In genomic region chr11:111376453-111376871, GRCh38 we compare ENCODE assay signal across 16 cellular contexts. TPM values are rescaled to one million over a fixed set of nuclear protein-coding genes. Genes with fewer than 3 reads are reported as not detected.
A peak's percentile ranks its signal among the peaks of the same experiment; 100 is the strongest.
DNase-seq lines count a peak whose midpoint lies in the region; ATAC-seq and TF ChIP-seq lines count a peak whose summit lies in the region.
"Had no signal": no experiment of that assay in that cellular context is flagged by ENCODE, and none has a peak within 500 bp of the region (broad histone marks: within the 10 kb centered on the region; RNA-seq: fewer than 3 reads in every experiment).

No MANE protein-coding gene starts in this region.

- H3K79me2 ChIP-seq in trophoblast cell (ENCODE audit: control insufficient read depth, insufficient read depth, low read length, poor library complexity), result no peaks in the 10 kb centered on the region

- no peak overlapping the region for H2BK120ac ChIP-seq in trophoblast cell (ENCODE audit: insufficient read depth, low read length, poor library complexity)

- CTCF ChIA-PET in MCF 10A (lab: Yijun Ruan, JAX), result interaction anchor here (0.7 kb wide), 1 partner anchor 40 kb away, joined by 3 read pairs; no protein-coding TSS in a partner anchor

- H4K12ac ChIP-seq in trophoblast cell (ENCODE audit: low read depth, low read length), result no peak overlapping the region

- H3K27ac ChIP-seq in breast epithelium, result no peak overlapping the region
- H3K27ac ChIP-seq in esophagus muscularis mucosa (replicated peaks in 1 of 4), result no peak overlapping the region
- H3K27ac ChIP-seq in trophoblast cell (ENCODE audit: low read depth, low read length), result no peak overlapping the region
- H3K27ac ChIP-seq: gastroesophageal sphincter had no signal

- intact Hi-C loops in MCF 10A (cut with micrococcal nuclease) (no loop called here), breast epithelium (cut with DNase I; ENCODE audit: low total_unique reads) (no loop called here), esophagus muscularis mucosa (cut with DNase I) (no loop called here)
- intact Hi-C loops in activated T-helper 1 cell treated with anti-CD3 and anti-CD28 coated beads, Interleukin-12 subunit alpha, Interleukin-12 subunit beta, Interleukin-2, Interleukin-4 antibody, amounts not matched to agents 30 ng/mL and 10 ng/mL and 1 ng/mL, durations not matched to agents 14 hours and 24 hours and 36 hours (cut with micrococcal nuclease), result loop anchor here (2.0 to 10.0 kb wide), 6 partner anchors 226 to 1299 kb away; partner anchors contain the start of genes PPP2R1B, SIK2 and ZC3H12C

- TF ChIP-seq POLR2A in breast epithelium (IDR thresholded peaks at IDR 0.05) (no peak), esophagus muscularis mucosa (IDR thresholded peaks at IDR 0.05; ENCODE audit: low read depth) (no peak)

- no peak overlapping the region for H2AFZ ChIP-seq in trophoblast cell (ENCODE audit: insufficient read depth, low read length, poor library complexity)

- H2BK5ac ChIP-seq in trophoblast cell (ENCODE audit: low read depth, low read length, poor library complexity), result no peak overlapping the region

- no peaks in the 10 kb centered on the region for H3K36me3 ChIP-seq in breast epithelium
- H3K36me3 ChIP-seq in esophagus muscularis mucosa, result no peaks in the 10 kb centered on the region
- no peaks in the 10 kb centered on the region for H3K36me3 ChIP-seq in trophoblast cell (ENCODE audit: control insufficient read depth in 1 of 2, insufficient read depth in 2 of 2, low read length in 2 of 2)
- H3K36me3 ChIP-seq: gastroesophageal sphincter had no signal

- H3K23ac ChIP-seq in trophoblast cell (ENCODE audit: low read length), result no peak overlapping the region

- no peak overlapping the region for H4K91ac ChIP-seq in trophoblast cell (ENCODE audit: low read depth, low read length)

- no peaks in the 10 kb centered on the region for H3K79me1 ChIP-seq in trophoblast cell (ENCODE audit: low read length)

- no peak overlapping the region for H3K9ac ChIP-seq in trophoblast cell (ENCODE audit: low read length)

- H3K4me1 ChIP-seq in breast epithelium (no peaks in the 10 kb centered on the region), esophagus muscularis mucosa (peaks cover 6 to 15% (median 12%) of the 10 kb centered on the region in 4 donors), trophoblast cell (ENCODE audit: control insufficient read depth in 1 of 2, insufficient read depth in 2 of 2, low read length in 2 of 2) (no peaks in the 10 kb centered on the region)

- H2BK12ac ChIP-seq in trophoblast cell (ENCODE audit: low read length), result no peak overlapping the region

- H3K4ac ChIP-seq in trophoblast cell (ENCODE audit: low read depth, low read length), result no peak overlapping the region

- no peak overlapping the region for H3K4me3 Mint-ChIP-seq in MCF 10A (ENCODE audit: unreplicated experiment)
- peak overlapping the region; percentile 83 for H3K4me3 Mint-ChIP-seq in activated T-helper 1 cell treated with anti-CD3 and anti-CD28 coated beads, Interleukin-12 subunit alpha, Interleukin-12 subunit beta, Interleukin-2, Interleukin-4 antibody, amounts not matched to agents 30 ng/mL and 10 ng/mL and 1 ng/mL, durations not matched to agents 14 hours and 24 hours and 36 hours
- peak overlapping the region; percentile 88 to 95 for H3K4me3 Mint-ChIP-seq in stimulated activated naive B cell treated with anti-CD40 and anti-IgM and Interleukin-4, amounts not matched to agents 10 μg/mL and 1 μg/mL and 100 μg/mL, for 72 hours
- H3K4me3 Mint-ChIP-seq: dendritic cell treated with granulocyte-macrophage colony-stimulating factor and Interleukin-4, amounts not matched to agents 40 ng/mL and 50 ng/mL, for 4 days; neural crest cell had no signal

- no peak overlapping the region for H3K18ac ChIP-seq in trophoblast cell (ENCODE audit: low read length)

- no peak overlapping the region for H3K4me3 ChIP-seq in breast epithelium
- no peak overlapping the region for H3K4me3 ChIP-seq in esophagus muscularis mucosa
- H3K4me3 ChIP-seq in trophoblast cell (ENCODE audit: low read depth, low read length), result no peak overlapping the region
- H3K4me3 ChIP-seq: gastroesophageal sphincter had no signal

- ATAC-seq in HG03432 (IDR thresholded peaks at IDR 0.05; ENCODE audit: unreplicated experiment), result peak; percentile 22
- ATAC-seq in stimulated activated naive B cell treated with anti-CD40 and anti-IgM and Interleukin-4, amounts not matched to agents 10 μg/mL and 1 μg/mL and 100 μg/mL, for 72 hours (replicated peaks), result peak in 1 of 2 donors; percentile 3
- ATAC-seq in GM21423 (IDR thresholded peaks at IDR 0.05; ENCODE audit: unreplicated experiment), result no peak
- ATAC-seq: gastroesophageal sphincter, Panc1 had no signal

- no peaks in the 10 kb centered on the region for H3K36me3 Mint-ChIP-seq in MCF 10A (ENCODE audit: insufficient read depth, unreplicated experiment)
- H3K36me3 Mint-ChIP-seq in activated T-helper 1 cell treated with anti-CD3 and anti-CD28 coated beads, Interleukin-12 subunit alpha, Interleukin-12 subunit beta, Interleukin-2, Interleukin-4 antibody, amounts not matched to agents 30 ng/mL and 10 ng/mL and 1 ng/mL, durations not matched to agents 14 hours and 24 hours and 36 hours (ENCODE audit: low read depth), result peaks cover 41% of the 10 kb centered on the region
- peaks cover 28 to 49% of the 10 kb centered on the region in 2 donors for H3K36me3 Mint-ChIP-seq in stimulated activated naive B cell treated with anti-CD40 and anti-IgM and Interleukin-4, amounts not matched to agents 10 μg/mL and 1 μg/mL and 100 μg/mL, for 72 hours

- TF ChIP-seq CTCF in MCF 10A (IDR thresholded peaks at IDR 0.05; ENCODE audit: unreplicated experiment), result no peak
- no peak for TF ChIP-seq CTCF in breast epithelium (IDR thresholded peaks at IDR 0.05)
- TF ChIP-seq CTCF in esophagus muscularis mucosa (IDR thresholded peaks at IDR 0.05), result no peak

- H3K14ac ChIP-seq in trophoblast cell (ENCODE audit: low read length), result no peak overlapping the region

- H3K9me3 Mint-ChIP-seq in MCF 10A (ENCODE audit: unreplicated experiment), result no peaks in the 10 kb centered on the region
- H3K9me3 Mint-ChIP-seq in activated T-helper 1 cell treated with anti-CD3 and anti-CD28 coated beads, Interleukin-12 subunit alpha, Interleukin-12 subunit beta, Interleukin-2, Interleukin-4 antibody, amounts not matched to agents 30 ng/mL and 10 ng/mL and 1 ng/mL, durations not matched to agents 14 hours and 24 hours and 36 hours, result no peaks in the 10 kb centered on the region
- H3K9me3 Mint-ChIP-seq in stimulated activated naive B cell treated with anti-CD40 and anti-IgM and Interleukin-4, amounts not matched to agents 10 μg/mL and 1 μg/mL and 100 μg/mL, for 72 hours, result no peaks in the 10 kb centered on the region
- H3K9me3 Mint-ChIP-seq: dendritic cell treated with granulocyte-macrophage colony-stimulating factor and Interleukin-4, amounts not matched to agents 40 ng/mL and 50 ng/mL, for 4 days had no signal

- H3K27me3 Mint-ChIP-seq in MCF 10A (ENCODE audit: insufficient read depth, unreplicated experiment), result no peaks in the 10 kb centered on the region
- H3K27me3 Mint-ChIP-seq in activated T-helper 1 cell treated with anti-CD3 and anti-CD28 coated beads, Interleukin-12 subunit alpha, Interleukin-12 subunit beta, Interleukin-2, Interleukin-4 antibody, amounts not matched to agents 30 ng/mL and 10 ng/mL and 1 ng/mL, durations not matched to agents 14 hours and 24 hours and 36 hours (ENCODE audit: insufficient read depth), result no peaks in the 10 kb centered on the region
- no peaks in the 10 kb centered on the region for H3K27me3 Mint-ChIP-seq in stimulated activated naive B cell treated with anti-CD40 and anti-IgM and Interleukin-4, amounts not matched to agents 10 μg/mL and 1 μg/mL and 100 μg/mL, for 72 hours

- BruUV-seq in MCF 10A (replicated peaks; lab: Mats Ljungman, UMichigan), result no TSS peak

- no peaks in the 10 kb centered on the region for H3K4me1 Mint-ChIP-seq in MCF 10A (ENCODE audit: insufficient read depth, unreplicated experiment)
- peaks cover 90% of the 10 kb centered on the region for H3K4me1 Mint-ChIP-seq in activated T-helper 1 cell treated with anti-CD3 and anti-CD28 coated beads, Interleukin-12 subunit alpha, Interleukin-12 subunit beta, Interleukin-2, Interleukin-4 antibody, amounts not matched to agents 30 ng/mL and 10 ng/mL and 1 ng/mL, durations not matched to agents 14 hours and 24 hours and 36 hours (ENCODE audit: low read depth)
- H3K4me1 Mint-ChIP-seq in stimulated activated naive B cell treated with anti-CD40 and anti-IgM and Interleukin-4, amounts not matched to agents 10 μg/mL and 1 μg/mL and 100 μg/mL, for 72 hours, result peaks cover 49 to 88% of the 10 kb centered on the region in 2 donors

- peak; percentile 65 for DNase-seq in MCF 10A (ENCODE audit: unreplicated experiment)
- DNase-seq in breast epithelium (ENCODE audit: low spot score in 2 of 2), result no peak
- DNase-seq in activated T-helper 1 cell treated with anti-CD3 and anti-CD28 coated beads, Interleukin-12 subunit alpha, Interleukin-12 subunit beta, Interleukin-2, Interleukin-4 antibody, amounts not matched to agents 30 ng/mL and 10 ng/mL and 1 ng/mL, durations not matched to agents 14 hours and 24 hours and 36 hours (ENCODE audit: low spot score), result peak; percentile 11
- DNase-seq in stimulated activated naive B cell treated with anti-CD40 and anti-IgM and Interleukin-4, amounts not matched to agents 10 μg/mL and 1 μg/mL and 100 μg/mL, for 72 hours, result no peak
- no peak for DNase-seq in esophagus muscularis mucosa (ENCODE audit: extremely low spot score)
- no peak for DNase-seq in trophoblast cell
- DNase-seq: AML-193, IMR-90, NCI-H2171 treated with DMSO at 0.1 percent for 48 hours, substantia nigra had no signal

- POLR2A ChIA-PET in MCF 10A (lab: Yijun Ruan, JAX), result interaction anchor here (0.8 to 1.1 kb wide), 2 partner anchors 8 to 13 kb away, joined by 3 read pairs; no protein-coding TSS in a partner anchor

- H4K8ac ChIP-seq in trophoblast cell (ENCODE audit: low read depth, low read length), result no peak overlapping the region

- H3K9me3 ChIP-seq in breast epithelium (no peaks in the 10 kb centered on the region), esophagus muscularis mucosa (no peaks in the 10 kb centered on the region), trophoblast cell (ENCODE audit: insufficient read depth, low read depth, low read length) (no peaks in the 10 kb centered on the region)
- H3K9me3 ChIP-seq: gastroesophageal sphincter had no signal

- no peak for TF ChIP-seq EP300 in esophagus muscularis mucosa (IDR thresholded peaks at IDR 0.05)

- 69% methylated on average over 3 of the region's 3 CpGs for WGBS in esophagus muscularis mucosa
- no CpG with 5 or more reads among the region's 3 CpGs for WGBS in trophoblast cell (ENCODE audit: extremely low coverage, insufficient coverage, insufficient read length)

- H3K27me3 ChIP-seq in breast epithelium (no peaks in the 10 kb centered on the region), esophagus muscularis mucosa (peaks cover 0 to 5% (median 0%) of the 10 kb centered on the region in 4 donors), trophoblast cell (ENCODE audit: insufficient read depth, low read length) (no peaks in the 10 kb centered on the region)
- H3K27me3 ChIP-seq: gastroesophageal sphincter had no signal

- H2AK5ac ChIP-seq in trophoblast cell (ENCODE audit: low read length), result no peak overlapping the region

- no peak overlapping the region for H3K4me2 ChIP-seq in trophoblast cell (ENCODE audit: low read length)

- no peak overlapping the region for H3K27ac Mint-ChIP-seq in MCF 10A (ENCODE audit: low read depth, unreplicated experiment)
- H3K27ac Mint-ChIP-seq in activated T-helper 1 cell treated with anti-CD3 and anti-CD28 coated beads, Interleukin-12 subunit alpha, Interleukin-12 subunit beta, Interleukin-2, Interleukin-4 antibody, amounts not matched to agents 30 ng/mL and 10 ng/mL and 1 ng/mL, durations not matched to agents 14 hours and 24 hours and 36 hours, result peak overlapping the region; percentile 100
- H3K27ac Mint-ChIP-seq in stimulated activated naive B cell treated with anti-CD40 and anti-IgM and Interleukin-4, amounts not matched to agents 10 μg/mL and 1 μg/mL and 100 μg/mL, for 72 hours, result peak overlapping the region; percentile 91
- H3K27ac Mint-ChIP-seq: dendritic cell treated with granulocyte-macrophage colony-stimulating factor and Interleukin-4, amounts not matched to agents 40 ng/mL and 50 ng/mL, for 4 days had no signal

RNA-seq across cellular contexts. Expression of gene POU2AF1, which starts 2.6 kb away (rescaled TPM):
- total RNA-seq in MCF 10A (2022) (not detected in 2 replicates), breast epithelium (1 to 10 TPM in 2 of 3 donors, under 1 TPM in 1; 0.16 to 5.6 (median 3.5) TPM), esophagus muscularis mucosa (under 1 TPM in 2 of 4 donors, not detected in 2; 0.17 TPM)
- 80.7 and 81.0 TPM in 2 replicates for total RNA-seq in activated T-helper 1 cell treated with anti-CD3 and anti-CD28 coated beads, Interleukin-12 subunit alpha, Interleukin-12 subunit beta, Interleukin-2, Interleukin-4 antibody, amounts not matched to agents 30 ng/mL and 10 ng/mL and 1 ng/mL, durations not matched to agents 14 hours and 24 hours and 36 hours
- polyA plus RNA-seq in trophoblast cell (2013), result 0.08 TPM in 1 of 2 replicates, not detected in the other
- total RNA-seq: IMR-90, neural crest cell had no signal
- polyA plus RNA-seq: IMR-90 had no signal

Comparison
In these comparisons a context has a peak if more than half of its experiments do, and no peak if none do; other contexts are left out.
1. DNase-seq: peak in MCF 10A (single experiment) and activated T-helper 1 cell treated with anti-CD3 and anti-CD28 coated beads, Interleukin-12 subunit alpha, Interleukin-12 subunit beta, Interleukin-2, Interleukin-4 antibody, amounts not matched to agents 30 ng/mL and 10 ng/mL and 1 ng/mL, durations not matched to agents 14 hours and 24 hours and 36 hours (single experiment); none in breast epithelium (0 of 2), stimulated activated naive B cell treated with anti-CD40 and anti-IgM and Interleukin-4, amounts not matched to agents 10 μg/mL and 1 μg/mL and 100 μg/mL, for 72 hours (single experiment), esophagus muscularis mucosa (single experiment) and trophoblast cell (0 of 2).
2. RNA of gene POU2AF1, which starts 2.6 kb away (total RNA-seq): 80.7 to 81.0 TPM in activated T-helper 1 cell treated with anti-CD3 and anti-CD28 coated beads, Interleukin-12 subunit alpha, Interleukin-12 subunit beta, Interleukin-2, Interleukin-4 antibody, amounts not matched to agents 30 ng/mL and 10 ng/mL and 1 ng/mL, durations not matched to agents 14 hours and 24 hours and 36 hours; 0.16 to 5.6 TPM in breast epithelium, 0.17 TPM in esophagus muscularis mucosa and not detected in MCF 10A; every median in the first group is over 10 times any median in the second.